ENCODE assay signal across 8 cellular contexts in genomic region chr13:110705826-110706569, GRCh38. TPM values are rescaled to one million over a fixed set of nuclear protein-coding genes. Genes with fewer than 3 reads are reported as not detected.
DNase-seq lines count a peak whose midpoint lies in the region; ATAC-seq, FAIRE-seq and TF ChIP-seq lines count a peak whose summit lies in the region.

Gene CARS2, minus strand, starts transcription at chr13:110706116. Its CDS starts 23 bp downstream, at chr13:110706093.

- no peaks in the 10 kb centered on the region for H3K9me3 Mint-ChIP-seq in activated naive CD4-positive, alpha-beta T cell treated with anti-CD3 and anti-CD28 coated beads for 36 hours

- intact Hi-C loops in activated naive CD4-positive, alpha-beta T cell treated with anti-CD3 and anti-CD28 coated beads for 36 hours (cut with micrococcal nuclease): loop anchor here (1.0 kb wide), 2 partner anchors 9 to 113 kb away; no protein-coding TSS in a partner anchor

- peaks cover 16% of the 10 kb centered on the region for H3K36me3 Mint-ChIP-seq in activated naive CD4-positive, alpha-beta T cell treated with anti-CD3 and anti-CD28 coated beads for 36 hours (ENCODE audit: low read depth)

- CTCF ChIA-PET in activated naive CD4-positive, alpha-beta T cell treated with anti-CD3 and anti-CD28 coated beads for 36 hours (lab: Charles Lee): interaction anchor here (0.6 to 1.1 kb wide), 2 partner anchors 19 to 89 kb away, joined by 3 to 5 read pairs; no protein-coding TSS in a partner anchor

- H3K4me3 Mint-ChIP-seq in activated naive CD4-positive, alpha-beta T cell treated with anti-CD3 and anti-CD28 coated beads for 36 hours: peak within 1 kb of the TSS; percentile 93

- H3K4me3 ChIP-seq in GM06990 (replicated peaks; ENCODE audit: low read depth, low read length) (peak within 1 kb of the TSS; percentile 86), SK-N-MC (peak within 1 kb of the TSS; percentile 85), neutrophil (ENCODE audit: low read depth in 1 of 2, low read length in 1 of 2) (peak within 1 kb of the TSS; percentile 73)

- no peaks in the 10 kb centered on the region for H3K27me3 ChIP-seq in GM06990 (replicated peaks; ENCODE audit: control insufficient read depth, insufficient read depth, low read length)
- no peaks in the 10 kb centered on the region for H3K27me3 ChIP-seq in neutrophil

- H3K9me3 ChIP-seq in SK-N-MC (ENCODE audit: low read depth, low read length) (no peaks in the 10 kb centered on the region), neutrophil (no peaks in the 10 kb centered on the region)

- peak; percentile 94 for ATAC-seq in HG02571 (IDR thresholded peaks at IDR 0.05; ENCODE audit: unreplicated experiment)

- H3K9ac ChIP-seq in SK-N-MC (ENCODE audit: insufficient read length): peak within 1 kb of the TSS; percentile 79

- TF ChIP-seq CTCF in GM06990 (IDR thresholded peaks at IDR 0.05; ENCODE audit: insufficient read depth, low read length, poor library complexity, severe bottlenecking) (peak; percentile 16), neutrophil (IDR thresholded peaks at IDR 0.05) (peak; percentile 58)

- DNase-seq in GM06990 (ENCODE audit: extremely low read depth, insufficient read length): peak; percentile 98
- DNase-seq in NCI-H1048 (lab: John Stamatoyannopoulos, UW): peak; percentile 88
- DNase-seq in SK-N-MC (ENCODE audit: low read depth, low spot score): peak; percentile 55
- peak; percentile 95 for DNase-seq in activated naive CD4-positive, alpha-beta T cell treated with anti-CD3 and anti-CD28 coated beads for 36 hours
- peak; percentile 93 to 96 for DNase-seq in frontal cortex (ENCODE audit: low spot score in 2 of 2)
- DNase-seq in substantia nigra (lab: John Stamatoyannopoulos, UW): peak; percentile 43 to 98 (median 88)

- H3K27me3 Mint-ChIP-seq in activated naive CD4-positive, alpha-beta T cell treated with anti-CD3 and anti-CD28 coated beads for 36 hours (ENCODE audit: low read depth): no peaks in the 10 kb centered on the region

- peaks cover 67 to 80% of the 10 kb centered on the region in 2 experiments for H3K4me1 ChIP-seq in neutrophil (ENCODE audit: control insufficient read depth in 1 of 2, insufficient read depth in 1 of 2, low read depth in 1 of 2, low read length in 1 of 2)

- peaks cover 42% of the 10 kb centered on the region for H3K4me1 Mint-ChIP-seq in activated naive CD4-positive, alpha-beta T cell treated with anti-CD3 and anti-CD28 coated beads for 36 hours (ENCODE audit: low read depth)

- FAIRE-seq in frontal cortex (lab: Jason Lieb, UNC): no peak

- H3K27ac ChIP-seq in SK-N-MC (no peak within 1 kb of the TSS), neutrophil (peak within 1 kb of the TSS; percentile 84), substantia nigra (ENCODE audit: low read depth, low read length, poor library complexity, severe bottlenecking) (peak within 1 kb of the TSS; percentile 82)

- H3K36me3 ChIP-seq in GM06990 (ENCODE audit: control insufficient read depth, insufficient read depth, low read length) (peaks cover 5% of the 10 kb centered on the region), SK-N-MC (ENCODE audit: insufficient read depth, low read length) (peaks cover 15% of the 10 kb centered on the region; the same call in 1 of the 2 replicates), neutrophil (no peaks in the 10 kb centered on the region)

- H3K27ac Mint-ChIP-seq in activated naive CD4-positive, alpha-beta T cell treated with anti-CD3 and anti-CD28 coated beads for 36 hours: peak within 1 kb of the TSS; percentile 87

RNA-seq across cellular contexts. Expression of gene CARS2, which starts in this region (rescaled TPM):
- total RNA-seq in activated naive CD4-positive, alpha-beta T cell treated with anti-CD3 and anti-CD28 coated beads for 36 hours: 10 to 100 TPM; 42.4 to 44.2 TPM
- 45.2 TPM for total RNA-seq in frontal cortex
